9 cellular contexts compared by ENCODE assay signal in the genomic region with DNA sequence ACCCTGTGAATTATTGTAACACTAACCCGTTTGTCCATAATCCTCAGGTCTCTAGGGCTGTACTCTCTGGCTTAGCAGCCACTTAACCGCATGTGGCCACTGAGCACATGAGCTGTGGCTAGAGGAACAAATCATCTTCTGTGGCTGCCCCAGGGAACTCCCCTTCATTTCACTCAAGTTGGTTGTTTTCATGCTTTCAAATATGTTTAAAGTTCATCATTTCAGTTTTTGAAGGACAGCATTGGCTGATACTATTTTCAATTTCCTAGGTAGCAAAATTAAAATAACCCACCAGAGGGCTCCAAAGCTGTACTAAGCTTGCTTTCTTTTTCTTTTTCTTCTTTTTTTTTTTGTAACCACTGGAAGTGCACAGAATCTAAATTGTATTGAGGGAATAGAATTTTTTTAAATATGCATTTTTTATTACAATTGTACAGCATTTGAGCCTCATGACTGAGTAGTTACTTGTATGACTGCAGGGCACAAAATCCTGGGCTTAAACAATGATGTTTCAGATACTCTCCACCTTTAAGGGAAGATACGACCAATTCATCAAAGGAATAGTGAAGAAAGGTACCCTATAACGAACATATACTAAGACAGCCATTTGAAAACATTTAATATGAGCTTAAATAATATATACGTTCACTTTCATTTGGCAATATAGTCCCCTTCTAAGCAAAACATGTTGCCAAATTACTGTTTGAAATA. TPM values are rescaled to one million over a fixed set of nuclear protein-coding genes. Genes with fewer than 3 reads are reported as not detected.
DNase-seq lines count a peak whose midpoint lies in the region; ATAC-seq and TF ChIP-seq lines count a peak whose summit lies in the region.
"Had no signal": no experiment of that assay in that cellular context is flagged by ENCODE, and none has a peak within 500 bp of the region (broad histone marks: within the 10 kb centered on the region; RNA-seq: fewer than 3 reads in every experiment).

No MANE protein-coding gene starts in this region.

- no peak overlapping the region for H3K4me2 ChIP-seq in MM.1S (ENCODE audit: low read depth, low read length)

- no peak overlapping the region for H3K4me3 ChIP-seq in MM.1S (ENCODE audit: low read length)
- H3K4me3 ChIP-seq in dorsolateral prefrontal cortex, result peak overlapping the region in 2 of 59 donors; percentile 4 to 21
- no peak overlapping the region for H3K4me3 ChIP-seq in psoas muscle

- 36 to 57% (median 37%) methylated on average over 5 of the region's 5 CpGs for WGBS in psoas muscle, 3 donors

- peak; percentile 52 for TF ChIP-seq CTCF in MM.1S (IDR thresholded peaks at IDR 0.05; ENCODE audit: low read length)
- TF ChIP-seq CTCF in dorsolateral prefrontal cortex (IDR thresholded peaks at IDR 0.05 in 54 of 56, conservative IDR thresholded peaks at IDR 0.05 in 2 of 56; ENCODE audit: low read depth in 1 of 56, partially characterized antibody in 56 of 56), result peak; percentile 17 to 76 (median 58)
- TF ChIP-seq CTCF in psoas muscle (IDR thresholded peaks at IDR 0.05), result peak; percentile 20

- intact Hi-C loops in dorsolateral prefrontal cortex (cut with DNase I) (loop anchor here (10.0 kb wide), 1 partner anchor 367 kb away; no protein-coding TSS in a partner anchor), psoas muscle (cut with DNase I) (no loop called here)

- H3K36me3 ChIP-seq in MM.1S (replicated peaks; ENCODE audit: insufficient read depth, low read length) (no peaks in the 10 kb centered on the region), psoas muscle (ENCODE audit: insufficient read depth in 1 of 2, low read depth in 1 of 2) (no peaks in the 10 kb centered on the region)

- no peaks in the 10 kb centered on the region for H4K20me1 ChIP-seq in MM.1S (ENCODE audit: insufficient read depth, low read length)

- ATAC-seq in psoas muscle, result no peak
- no peak for ATAC-seq in GM18861 (IDR thresholded peaks at IDR 0.05; ENCODE audit: unreplicated experiment)
- ATAC-seq in HG03378 (IDR thresholded peaks at IDR 0.05; ENCODE audit: unreplicated experiment), result no peak
- ATAC-seq: naive thymus-derived CD4-positive, alpha-beta T cell had no signal

- no peak overlapping the region for H3K9ac ChIP-seq in MM.1S (ENCODE audit: low read length)

- H3K4me1 ChIP-seq in MM.1S (ENCODE audit: low read length) (0 out of 2 replicates have a peak, but pooled peaks cover 3% of the 10 kb centered on the region), psoas muscle (no peaks in the 10 kb centered on the region)

- no peaks in the 10 kb centered on the region for H3F3A ChIP-seq in MM.1S (ENCODE audit: insufficient read depth, low read length)

- H2AFZ ChIP-seq in MM.1S (ENCODE audit: low read length), result no peak overlapping the region

- no peaks in the 10 kb centered on the region for H3K79me2 ChIP-seq in MM.1S (ENCODE audit: low read length)

- peak; percentile 2 for DNase-seq in DMS153 treated with DMSO at 0.1 percent for 48 hours (lab: John Stamatoyannopoulos, UW; ENCODE audit: unreplicated experiment)
- DNase-seq in DMS153 (lab: John Stamatoyannopoulos, UW), result no peak
- peak; percentile 43 for DNase-seq in MM.1S
- no peak for DNase-seq in dorsolateral prefrontal cortex
- no peak for DNase-seq in psoas muscle
- DNase-seq in ureter (ENCODE audit: low spot score), result no peak

- H3K9me3 ChIP-seq in MM.1S (replicated peaks; ENCODE audit: insufficient read depth, low read length), result no peaks in the 10 kb centered on the region
- H3K9me3 ChIP-seq in psoas muscle, result no peaks in the 10 kb centered on the region

- no peaks in the 10 kb centered on the region for H3K27me3 ChIP-seq in MM.1S (replicated peaks; ENCODE audit: insufficient read depth, low read length)
- H3K27me3 ChIP-seq in dorsolateral prefrontal cortex, result no peaks in the 10 kb centered on the region
- H3K27me3 ChIP-seq in psoas muscle (ENCODE audit: insufficient read depth in 3 of 3, low read length in 2 of 3), result no peaks in the 10 kb centered on the region

- no peak overlapping the region for H3K27ac ChIP-seq in MM.1S (ENCODE audit: low read length)
- H3K27ac ChIP-seq in dorsolateral prefrontal cortex, result no peak overlapping the region
- no peak overlapping the region for H3K27ac ChIP-seq in psoas muscle

- no peaks in the 10 kb centered on the region for H3K9me2 ChIP-seq in MM.1S (replicated peaks; ENCODE audit: insufficient read depth, low read length)

RNA-seq across cellular contexts. Expression of gene MRC1, which starts 38.6 kb away (rescaled TPM):
- 10 to 100 TPM in 12 of 120 experiments, 1 to 10 TPM in 98, under 1 TPM in 10; 0.32 to 44.5 (median 2.9) TPM for total RNA-seq in dorsolateral prefrontal cortex
- 10 to 100 TPM in 3 of 4 donors, 1 to 10 TPM in 1; 9.3 to 16.4 (median 13.3) TPM for total RNA-seq in psoas muscle
- 1 to 10 TPM; 1.6 to 3.1 (median 2.0) TPM for polyA plus RNA-seq in psoas muscle
- total RNA-seq in ureter, result 13.1 TPM
- polyA plus RNA-seq: naive thymus-derived CD4-positive, alpha-beta T cell had no signal

Comparison
In these comparisons a context has a peak if more than half of its experiments do, and no peak if none do; other contexts are left out.
1. DNase-seq: peak in DMS153 treated with DMSO at 0.1 percent for 48 hours (single experiment) and MM.1S (single experiment); none in DMS153 (single experiment), dorsolateral prefrontal cortex (0 of 10), psoas muscle (0 of 2) and ureter (single experiment).
2. intact Hi-C loops: an anchor here in dorsolateral prefrontal cortex (10.0 kb wide); none called in psoas muscle.
3. Peak in every context shown above with its lines, with median percentiles within 50 percentile points of each other: CTCF ChIP-seq.